ENCODE assay signal across 8 cellular contexts in the genomic region with DNA sequence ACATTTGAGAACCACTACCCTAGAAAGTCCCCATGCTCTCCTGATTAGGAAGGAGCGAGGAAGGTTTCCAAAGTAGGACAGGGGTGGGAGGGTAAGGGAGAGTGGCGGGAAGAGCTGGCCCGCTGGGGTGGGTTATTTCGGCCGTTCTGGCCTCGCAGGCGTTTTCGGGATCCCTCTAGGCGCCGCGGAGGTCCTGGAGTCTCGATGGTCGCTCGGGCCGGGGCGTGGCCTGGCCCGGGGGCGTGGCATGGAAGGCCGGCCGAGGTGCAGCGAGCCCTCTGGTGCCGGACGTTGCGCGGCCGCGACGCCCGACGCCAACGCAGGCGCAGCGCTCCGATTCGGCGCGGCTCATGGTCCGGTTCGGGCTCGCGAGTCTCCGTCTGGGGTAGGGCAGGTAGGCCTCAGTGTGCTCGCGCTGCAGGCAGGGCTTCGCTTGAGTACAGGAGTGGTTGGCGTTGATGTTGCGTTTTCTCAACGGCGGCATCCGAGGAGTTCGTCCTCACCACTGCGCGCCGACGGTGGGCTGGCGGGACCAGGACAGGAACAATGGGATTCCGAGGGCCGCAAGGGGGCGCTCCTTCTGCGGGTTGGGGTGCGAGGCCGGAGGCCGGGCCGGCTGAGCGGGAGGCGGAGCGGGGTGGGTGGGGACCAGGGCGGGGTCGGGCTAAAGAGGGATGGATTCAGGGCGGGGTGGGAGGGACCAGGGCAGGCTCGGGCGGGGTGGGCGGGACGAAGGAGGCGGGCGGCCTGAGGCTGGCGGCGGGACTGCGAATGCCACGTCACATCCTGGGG. TPM values are rescaled to one million over a fixed set of nuclear protein-coding genes. Genes with fewer than 3 reads are reported as not detected.
DNase-seq lines count a peak whose midpoint lies in the region; ATAC-seq and TF ChIP-seq lines count a peak whose summit lies in the region.

A gene with protein sequence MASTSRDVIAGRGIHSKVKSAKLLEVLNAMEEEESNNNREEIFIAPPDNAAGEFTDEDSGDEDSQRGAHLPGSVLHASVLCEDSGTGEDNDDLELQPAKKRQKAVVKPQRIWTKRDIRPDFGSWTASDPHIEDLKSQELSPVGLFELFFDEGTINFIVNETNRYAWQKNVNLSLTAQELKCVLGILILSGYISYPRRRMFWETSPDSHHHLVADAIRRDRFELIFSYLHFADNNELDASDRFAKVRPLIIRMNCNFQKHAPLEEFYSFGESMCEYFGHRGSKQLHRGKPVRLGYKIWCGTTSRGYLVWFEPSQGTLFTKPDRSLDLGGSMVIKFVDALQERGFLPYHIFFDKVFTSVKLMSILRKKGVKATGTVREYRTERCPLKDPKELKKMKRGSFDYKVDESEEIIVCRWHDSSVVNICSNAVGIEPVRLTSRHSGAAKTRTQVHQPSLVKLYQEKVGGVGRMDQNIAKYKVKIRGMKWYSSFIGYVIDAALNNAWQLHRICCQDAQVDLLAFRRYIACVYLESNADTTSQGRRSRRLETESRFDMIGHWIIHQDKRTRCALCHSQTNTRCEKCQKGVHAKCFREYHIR (plus strand): TSS at position 287 of the 792 bp plus-strand sequence. CDS start 7,628 bp downstream, outside the sequence.

- H3K27me3 Mint-ChIP-seq in activated T-cell treated with anti-CD3 and anti-CD28 coated beads, Interleukin-2, amount 50 U/mL, for 72 hours (ENCODE audit: low read depth), result no peaks in the 10 kb centered on the region
- no peaks in the 10 kb centered on the region for H3K27me3 Mint-ChIP-seq in naive thymus-derived CD8-positive, alpha-beta T cell
- H3K27me3 Mint-ChIP-seq in stimulated activated naive B cell treated with anti-CD40 and anti-IgM and Interleukin-4, amounts not matched to agents 10 μg/mL and 1 μg/mL and 100 μg/mL, for 72 hours, result no peaks in the 10 kb centered on the region

- no peaks in the 10 kb centered on the region for H3K36me3 Mint-ChIP-seq in activated T-cell treated with anti-CD3 and anti-CD28 coated beads, Interleukin-2, amount 50 U/mL, for 72 hours (ENCODE audit: insufficient read depth in 2 of 2)
- H3K36me3 Mint-ChIP-seq in naive thymus-derived CD8-positive, alpha-beta T cell, result peaks cover 0 to 27% (median 0%) of the 10 kb centered on the region in 3 donors
- peaks cover 3 to 23% of the 10 kb centered on the region in 2 donors for H3K36me3 Mint-ChIP-seq in stimulated activated naive B cell treated with anti-CD40 and anti-IgM and Interleukin-4, amounts not matched to agents 10 μg/mL and 1 μg/mL and 100 μg/mL, for 72 hours

- peak within 1 kb of the TSS; percentile 97 for H3K4me3 Mint-ChIP-seq in activated T-cell treated with anti-CD3 and anti-CD28 coated beads, Interleukin-2, amount 50 U/mL, for 72 hours
- H3K4me3 Mint-ChIP-seq in naive thymus-derived CD8-positive, alpha-beta T cell, result peak within 1 kb of the TSS; percentile 88 to 99 (median 98)
- peak within 1 kb of the TSS; percentile 95 to 97 for H3K4me3 Mint-ChIP-seq in stimulated activated naive B cell treated with anti-CD40 and anti-IgM and Interleukin-4, amounts not matched to agents 10 μg/mL and 1 μg/mL and 100 μg/mL, for 72 hours

- no peaks in the 10 kb centered on the region for H3K9me3 Mint-ChIP-seq in activated T-cell treated with anti-CD3 and anti-CD28 coated beads, Interleukin-2, amount 50 U/mL, for 72 hours
- H3K9me3 Mint-ChIP-seq in naive thymus-derived CD8-positive, alpha-beta T cell, result no peaks in the 10 kb centered on the region
- no peaks in the 10 kb centered on the region for H3K9me3 Mint-ChIP-seq in stimulated activated naive B cell treated with anti-CD40 and anti-IgM and Interleukin-4, amounts not matched to agents 10 μg/mL and 1 μg/mL and 100 μg/mL, for 72 hours

- ATAC-seq in GM21717 (IDR thresholded peaks at IDR 0.05; ENCODE audit: unreplicated experiment), result peak; percentile 94
- ATAC-seq in activated T-cell treated with anti-CD3 and anti-CD28 coated beads, Interleukin-2, amount 50 U/mL, for 72 hours (replicated peaks in 1 of 2), result peak; percentile 88 to 91
- ATAC-seq in naive thymus-derived CD8-positive, alpha-beta T cell, result peak; percentile 81 to 82
- peak; percentile 90 to 93 for ATAC-seq in stimulated activated naive B cell treated with anti-CD40 and anti-IgM and Interleukin-4, amounts not matched to agents 10 μg/mL and 1 μg/mL and 100 μg/mL, for 72 hours (replicated peaks)

- H3K27ac Mint-ChIP-seq in activated T-cell treated with anti-CD3 and anti-CD28 coated beads, Interleukin-2, amount 50 U/mL, for 72 hours, result peak within 1 kb of the TSS; percentile 93
- peak within 1 kb of the TSS; percentile 90 to 100 (median 98) for H3K27ac Mint-ChIP-seq in naive thymus-derived CD8-positive, alpha-beta T cell
- peak within 1 kb of the TSS; percentile 99 for H3K27ac Mint-ChIP-seq in stimulated activated naive B cell treated with anti-CD40 and anti-IgM and Interleukin-4, amounts not matched to agents 10 μg/mL and 1 μg/mL and 100 μg/mL, for 72 hours

- H3K4me1 Mint-ChIP-seq in activated T-cell treated with anti-CD3 and anti-CD28 coated beads, Interleukin-2, amount 50 U/mL, for 72 hours (ENCODE audit: low read depth), result peaks cover 23% of the 10 kb centered on the region
- peaks cover 22 to 49% (median 43%) of the 10 kb centered on the region in 4 donors for H3K4me1 Mint-ChIP-seq in naive thymus-derived CD8-positive, alpha-beta T cell
- H3K4me1 Mint-ChIP-seq in stimulated activated naive B cell treated with anti-CD40 and anti-IgM and Interleukin-4, amounts not matched to agents 10 μg/mL and 1 μg/mL and 100 μg/mL, for 72 hours, result peaks cover 36 to 46% of the 10 kb centered on the region in 2 donors

- H3K4me3 ChIP-seq in Jurkat, Clone E6-1 (ENCODE audit: low read length), result peak within 1 kb of the TSS; percentile 74

- DNase-seq in DMS79 treated with DMSO at 0.1 percent for 48 hours (lab: John Stamatoyannopoulos, UW) (peak; percentile 89), fibroblast of gingiva (ENCODE audit: low read depth) (peak; percentile 92)
- peak; percentile 85 for DNase-seq in Jurkat, Clone E6-1 (ENCODE audit: low read depth, low spot score)
- peak; percentile 97 to 98 for DNase-seq in activated T-cell treated with anti-CD3 and anti-CD28 coated beads, Interleukin-2, amount 50 U/mL, for 72 hours
- DNase-seq in naive thymus-derived CD8-positive, alpha-beta T cell, result peak; percentile 89 to 97 (median 95)
- peak; percentile 92 for DNase-seq in stimulated activated naive B cell treated with anti-CD40 and anti-IgM and Interleukin-4, amounts not matched to agents 10 μg/mL and 1 μg/mL and 100 μg/mL, for 72 hours

- POLR2A ChIA-PET in naive thymus-derived CD8-positive, alpha-beta T cell (lab: Charles Lee), result interaction anchor here (0.6 to 1.4 kb wide), 10 partner anchors 32 to 80 kb away, joined by 4 to 11 read pairs (median 5); a partner anchor contains a TSS

TF ChIP-seq in PFSK-1, 5 proteins besides CTCF, POLR2A, EP300 and RAD21:
- TF ChIP-seq POLR2AphosphoS5 (IDR thresholded peaks at IDR 0.05; ENCODE audit: low read depth, low read length) (peak; percentile 71), SIN3A (IDR thresholded peaks at IDR 0.05; ENCODE audit: borderline replicate concordance, insufficient read depth, low read length) (no peak), FOXP2 (optimal IDR thresholded peaks at IDR 0.05; ENCODE audit: borderline replicate concordance, extremely low read depth, extremely low read length, insufficient read depth) (peak; percentile 90), TAF1 (IDR thresholded peaks at IDR 0.05; ENCODE audit: borderline replicate concordance, insufficient read depth, low read length) (peak; percentile 65; the same call in 1 of the 2 replicates)
- TF ChIP-seq, protein P1, sequence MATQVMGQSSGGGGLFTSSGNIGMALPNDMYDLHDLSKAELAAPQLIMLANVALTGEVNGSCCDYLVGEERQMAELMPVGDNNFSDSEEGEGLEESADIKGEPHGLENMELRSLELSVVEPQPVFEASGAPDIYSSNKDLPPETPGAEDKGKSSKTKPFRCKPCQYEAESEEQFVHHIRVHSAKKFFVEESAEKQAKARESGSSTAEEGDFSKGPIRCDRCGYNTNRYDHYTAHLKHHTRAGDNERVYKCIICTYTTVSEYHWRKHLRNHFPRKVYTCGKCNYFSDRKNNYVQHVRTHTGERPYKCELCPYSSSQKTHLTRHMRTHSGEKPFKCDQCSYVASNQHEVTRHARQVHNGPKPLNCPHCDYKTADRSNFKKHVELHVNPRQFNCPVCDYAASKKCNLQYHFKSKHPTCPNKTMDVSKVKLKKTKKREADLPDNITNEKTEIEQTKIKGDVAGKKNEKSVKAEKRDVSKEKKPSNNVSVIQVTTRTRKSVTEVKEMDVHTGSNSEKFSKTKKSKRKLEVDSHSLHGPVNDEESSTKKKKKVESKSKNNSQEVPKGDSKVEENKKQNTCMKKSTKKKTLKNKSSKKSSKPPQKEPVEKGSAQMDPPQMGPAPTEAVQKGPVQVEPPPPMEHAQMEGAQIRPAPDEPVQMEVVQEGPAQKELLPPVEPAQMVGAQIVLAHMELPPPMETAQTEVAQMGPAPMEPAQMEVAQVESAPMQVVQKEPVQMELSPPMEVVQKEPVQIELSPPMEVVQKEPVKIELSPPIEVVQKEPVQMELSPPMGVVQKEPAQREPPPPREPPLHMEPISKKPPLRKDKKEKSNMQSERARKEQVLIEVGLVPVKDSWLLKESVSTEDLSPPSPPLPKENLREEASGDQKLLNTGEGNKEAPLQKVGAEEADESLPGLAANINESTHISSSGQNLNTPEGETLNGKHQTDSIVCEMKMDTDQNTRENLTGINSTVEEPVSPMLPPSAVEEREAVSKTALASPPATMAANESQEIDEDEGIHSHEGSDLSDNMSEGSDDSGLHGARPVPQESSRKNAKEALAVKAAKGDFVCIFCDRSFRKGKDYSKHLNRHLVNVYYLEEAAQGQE (IDR thresholded peaks at IDR 0.05; ENCODE audit: insufficient read depth in 1 of 2, low read depth in 2 of 2, low read length in 2 of 2), result no peak

RNA-seq across cellular contexts. Expression of the gene that starts here (rescaled TPM):
- polyA plus RNA-seq in Jurkat, Clone E6-1 (2012; ENCODE audit: insufficient read depth, insufficient read length), result 3.8 TPM
- 3.7 TPM for polyA plus RNA-seq in PFSK-1 (2012; ENCODE audit: insufficient read length, low read depth)
- total RNA-seq in activated T-cell treated with anti-CD3 and anti-CD28 coated beads, Interleukin-2, amount 50 U/mL, for 72 hours, result 1 to 10 TPM; 4.0 to 6.1 TPM
- 10 to 100 TPM; 14.3 to 14.5 TPM for total RNA-seq in naive thymus-derived CD8-positive, alpha-beta T cell
- 1 to 10 TPM; 5.3 to 9.9 (median 6.5) TPM for polyA plus RNA-seq in naive thymus-derived CD8-positive, alpha-beta T cell

Comparison
In these comparisons a context has a peak if more than half of its experiments do, and no peak if none do; other contexts are left out.
1. Peak in every context shown above with its lines: DNase-seq, ATAC-seq and H3K4me3 ChIP-seq.